25 cellular contexts compared by ENCODE assay signal in the genomic region with DNA sequence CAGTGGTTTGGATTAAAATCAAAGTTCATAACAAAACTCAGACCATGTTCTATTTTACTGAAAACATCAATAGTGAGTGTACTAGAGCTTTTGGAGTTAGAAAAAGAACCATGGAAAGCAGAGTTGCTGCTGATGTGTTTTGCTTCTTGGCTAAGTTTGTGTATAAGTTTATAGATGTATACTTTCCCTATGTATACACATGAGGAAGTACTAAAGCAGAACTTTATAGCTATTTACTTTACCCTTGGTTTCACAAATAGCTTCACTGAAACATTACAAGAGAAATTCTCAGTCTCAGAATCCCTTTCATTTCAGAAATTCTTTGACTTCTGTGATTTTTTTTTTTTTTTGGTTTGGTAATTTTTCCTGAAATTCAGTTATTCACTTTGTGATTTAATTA.
"Had no signal": no experiment of that assay in that cellular context is flagged by ENCODE, and none has a peak within 500 bp of the region (broad histone marks: within the 10 kb centered on the region; RNA-seq: fewer than 3 reads in every experiment).

No MANE protein-coding gene starts in this region.

- H3K27ac ChIP-seq: body of pancreas, dorsolateral prefrontal cortex, left ventricle myocardium inferior, ovary, right lobe of liver, uterus had no signal

- H3K9me3 ChIP-seq: body of pancreas, left ventricle myocardium inferior, ovary, right lobe of liver, uterus had no signal

- H3K36me3 Mint-ChIP-seq: activated naive CD8-positive, alpha-beta T cell had no signal

- H3K27ac Mint-ChIP-seq: activated naive CD8-positive, alpha-beta T cell; progenitor cell of endocrine pancreas; T-helper 2 cell treated with Interferon-gamma antibody and Interleukin-4, amounts not matched to agents 5 μg/mL and 100 μg/mL, for 36 hours; type B pancreatic cell had no signal

- ATAC-seq: body of pancreas, right lobe of liver had no signal

- DNase-seq: activated CD4-positive, alpha-beta T cell treated with anti-CD3 and anti-CD28 coated beads for 4 hours; activated CD4-positive, alpha-beta T cell treated with anti-CD3 and anti-CD28 coated beads, Interleukin-2, amount 50 U/mL, for 4 hours; activated CD4-positive, CD25-positive, alpha-beta regulatory T cell; activated CD8-positive, alpha-beta memory T cell treated with anti-CD3 and anti-CD28 coated beads for 24 hours; activated effector memory CD4-positive, alpha-beta T cell treated with Interleukin-2 at 50 U/mL for 16 hours; activated naive CD4-positive, alpha-beta T cell treated with Interleukin-2 at 50 U/mL for 16 hours; anterior cingulate cortex; body of pancreas; cerebellar nuclear complex; dorsolateral prefrontal cortex; effector memory CD4-positive, alpha-beta T cell; head of caudate nucleus; left ventricle myocardium inferior; mesendoderm; ovary; right lobe of liver; stimulated activated CD4-positive, alpha-beta T cell treated with anti-CD3 and anti-CD28 coated beads, Interleukin-2, amount 100 ng/mL, for 48 hours; stimulated activated naive CD4-positive, alpha-beta T cell treated with Interleukin-2 at 50 U/mL for 16 hours; uterus had no signal

- H3K27me3 ChIP-seq: body of pancreas, dorsolateral prefrontal cortex, ovary, right lobe of liver, uterus had no signal

- H3K9me3 Mint-ChIP-seq: T-helper 2 cell treated with Interferon-gamma antibody and Interleukin-4, amounts not matched to agents 5 μg/mL and 100 μg/mL, for 36 hours; type B pancreatic cell had no signal

- H3K4me1 ChIP-seq: body of pancreas, right lobe of liver, uterus had no signal

- H3K4me3 Mint-ChIP-seq: activated naive CD8-positive, alpha-beta T cell; T-helper 2 cell treated with Interferon-gamma antibody and Interleukin-4, amounts not matched to agents 5 μg/mL and 100 μg/mL, for 36 hours; type B pancreatic cell had no signal

- H3K27me3 Mint-ChIP-seq: progenitor cell of endocrine pancreas had no signal

- H3K4me3 ChIP-seq: body of pancreas, coronary artery, dorsolateral prefrontal cortex, left ventricle myocardium inferior, lung, ovary, right lobe of liver, uterus had no signal

- H3K36me3 ChIP-seq: left ventricle myocardium inferior, ovary, right lobe of liver, uterus had no signal
